In the genomic region with DNA sequence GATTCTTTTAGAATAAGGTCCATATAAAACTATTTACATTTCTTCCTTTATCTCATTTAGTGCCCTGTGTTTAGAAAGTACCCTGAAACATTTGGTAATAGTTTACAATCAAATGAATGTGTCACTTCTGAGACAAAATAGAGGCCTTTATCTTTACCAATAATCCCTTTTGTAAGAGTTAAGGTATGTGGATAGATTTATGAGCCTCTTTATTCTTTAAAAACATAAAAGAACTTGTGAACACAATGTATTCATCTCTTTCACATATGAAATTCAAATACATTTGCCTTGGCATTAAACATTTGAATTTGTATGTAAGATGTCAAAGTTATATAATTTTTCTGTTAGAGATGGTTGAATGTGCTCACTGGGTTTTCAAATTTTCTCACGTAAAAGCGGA, we compare ENCODE assay signal across 29 cellular contexts.
"Had no signal": no experiment of that assay in that cellular context is flagged by ENCODE, and none has a peak within 500 bp of the region (broad histone marks: within the 10 kb centered on the region; RNA-seq: fewer than 3 reads in every experiment).

No MANE protein-coding gene starts in this region.

- H3K9me3 Mint-ChIP-seq: stimulated activated effector memory CD8-positive, alpha-beta T cell treated with anti-CD3 and anti-CD28 coated beads, Interleukin-12 subunit alpha, Interleukin-12 subunit beta, amount 100 ng/mL, for 72 hours; stimulated activated memory B cell treated with anti-CD40 and anti-IgM and Interleukin-4, amounts not matched to agents 10 μg/mL and 1 μg/mL and 100 μg/mL, for 72 hours; stimulated activated naive B cell treated with anti-CD40 and anti-IgM and Interleukin-4, amounts not matched to agents 10 μg/mL and 1 μg/mL and 100 μg/mL, for 72 hours; stimulated activated naive CD8-positive, alpha-beta T cell treated with anti-CD3 and anti-CD28 coated beads, Interleukin-15, amount 100 ng/mL, for 72 hours; stimulated activated naive CD8-positive, alpha-beta T cell treated with anti-CD3 and anti-CD28 coated beads, Interleukin-15, Interleukin-2, amounts not matched to agents 100 ng/mL and 50 ng/mL, for 24 hours; type B pancreatic cell had no signal

- H3K36me3 Mint-ChIP-seq: stimulated activated effector memory CD8-positive, alpha-beta T cell treated with anti-CD3 and anti-CD28 coated beads, Interleukin-12 subunit alpha, Interleukin-12 subunit beta, amount 100 ng/mL, for 72 hours; stimulated activated memory B cell treated with anti-CD40 and anti-IgM and Interleukin-4, amounts not matched to agents 10 μg/mL and 1 μg/mL and 100 μg/mL, for 72 hours; stimulated activated naive B cell treated with anti-CD40 and anti-IgM and Interleukin-4, amounts not matched to agents 10 μg/mL and 1 μg/mL and 100 μg/mL, for 72 hours; type B pancreatic cell had no signal

- ATAC-seq: stimulated activated effector memory CD8-positive, alpha-beta T cell treated with anti-CD3 and anti-CD28 coated beads, Interleukin-12 subunit alpha, Interleukin-12 subunit beta, amount 100 ng/mL, for 72 hours; stimulated activated memory B cell treated with anti-CD40 and anti-IgM and Interleukin-4, amounts not matched to agents 10 μg/mL and 1 μg/mL and 100 μg/mL, for 72 hours; stimulated activated naive B cell treated with anti-CD40 and anti-IgM and Interleukin-4, amounts not matched to agents 10 μg/mL and 1 μg/mL and 100 μg/mL, for 72 hours; stimulated activated naive CD8-positive, alpha-beta T cell treated with anti-CD3 and anti-CD28 coated beads, Interleukin-15, amount 100 ng/mL, for 72 hours; stimulated activated naive CD8-positive, alpha-beta T cell treated with anti-CD3 and anti-CD28 coated beads, Interleukin-15, Interleukin-2, amounts not matched to agents 100 U/mL and 50 U/mL, for 24 hours; upper lobe of right lung had no signal

- H3K27ac ChIP-seq: stomach, suprapubic skin, testis, thoracic aorta, thyroid gland, tibial artery, tibial nerve, transverse colon, upper lobe of left lung, upper lobe of right lung, uterus, vagina had no signal

- H3K27ac Mint-ChIP-seq: stimulated activated effector memory CD8-positive, alpha-beta T cell treated with anti-CD3 and anti-CD28 coated beads, Interleukin-12 subunit alpha, Interleukin-12 subunit beta, amount 100 ng/mL, for 72 hours; stimulated activated memory B cell treated with anti-CD40 and anti-IgM and Interleukin-4, amounts not matched to agents 10 μg/mL and 1 μg/mL and 100 μg/mL, for 72 hours; stimulated activated naive B cell treated with anti-CD40 and anti-IgM and Interleukin-4, amounts not matched to agents 10 μg/mL and 1 μg/mL and 100 μg/mL, for 72 hours; stimulated activated naive CD8-positive, alpha-beta T cell treated with anti-CD3 and anti-CD28 coated beads, Interleukin-15, amount 100 ng/mL, for 72 hours; stimulated activated naive CD8-positive, alpha-beta T cell treated with anti-CD3 and anti-CD28 coated beads, Interleukin-15, Interleukin-2, amounts not matched to agents 100 ng/mL and 50 ng/mL, for 24 hours; type B pancreatic cell had no signal

- DNase-seq: stimulated activated CD4-positive, alpha-beta T cell treated with anti-CD3 and anti-CD28 coated beads, Interleukin-2, amount 100 ng/mL, for 48 hours; stimulated activated CD4-positive, alpha-beta T cell treated with anti-CD3 and anti-CD28 coated beads, Interleukin-4, amount 100 ng/mL, for 1 hour; stimulated activated CD4-positive, alpha-beta T cell treated with anti-CD3 and anti-CD28 coated beads, Interleukin-4, amount 100 ng/mL, for 24 hours; stimulated activated CD4-positive, alpha-beta T cell treated with anti-CD3 and anti-CD28 coated beads, Interleukin-4, amount 100 ng/mL, for 4 hours; stimulated activated CD8-positive, alpha-beta memory T cell treated with anti-CD3 and anti-CD28 coated beads, Interleukin-4, amount 100 ng/mL, for 48 hours; stimulated activated naive B cell treated with anti-CD40 and anti-IgM and Interleukin-4, amounts not matched to agents 10 μg/mL and 1 μg/mL and 100 μg/mL, for 72 hours; stimulated activated naive CD4-positive, alpha-beta T cell; stimulated activated naive CD4-positive, alpha-beta T cell treated with Interleukin-2 at 50 U/mL for 16 hours; stimulated activated naive CD8-positive, alpha-beta T cell treated with anti-CD3 and anti-CD28 coated beads, Interleukin-15, amount 100 ng/mL, for 72 hours; stimulated activated naive CD8-positive, alpha-beta T cell treated with anti-CD3 and anti-CD28 coated beads, Interleukin-15, Interleukin-2, amounts not matched to agents 100 U/mL and 50 U/mL, for 24 hours; stomach; substantia nigra; testis; thyroid gland; tibial artery; transverse colon; trophoblast cell; upper lobe of left lung; upper lobe of right lung; uterus had no signal

- H3K4me1 ChIP-seq: suprapubic skin, testis, thyroid gland, tibial artery, transverse colon, upper lobe of left lung, upper lobe of right lung, uterus, vagina had no signal

- H3K27me3 Mint-ChIP-seq: stimulated activated memory B cell treated with anti-CD40 and anti-IgM and Interleukin-4, amounts not matched to agents 10 μg/mL and 1 μg/mL and 100 μg/mL, for 72 hours; stimulated activated naive B cell treated with anti-CD40 and anti-IgM and Interleukin-4, amounts not matched to agents 10 μg/mL and 1 μg/mL and 100 μg/mL, for 72 hours; stimulated activated naive CD8-positive, alpha-beta T cell treated with anti-CD3 and anti-CD28 coated beads, Interleukin-15, amount 100 ng/mL, for 72 hours; stimulated activated naive CD8-positive, alpha-beta T cell treated with anti-CD3 and anti-CD28 coated beads, Interleukin-15, Interleukin-2, amounts not matched to agents 100 ng/mL and 50 ng/mL, for 24 hours; type B pancreatic cell had no signal

- H3K9me3 ChIP-seq: stomach, suprapubic skin, testis, thoracic aorta, thyroid gland, tibial artery, tibial nerve, transverse colon, upper lobe of left lung, upper lobe of right lung, uterus, vagina had no signal

- H3K27me3 ChIP-seq: stomach, suprapubic skin, testis, thyroid gland, tibial artery, tibial nerve, transverse colon, upper lobe of left lung, upper lobe of right lung, uterus, vagina had no signal

- H3K4me3 Mint-ChIP-seq: stimulated activated effector memory CD8-positive, alpha-beta T cell treated with anti-CD3 and anti-CD28 coated beads, Interleukin-12 subunit alpha, Interleukin-12 subunit beta, amount 100 ng/mL, for 72 hours; stimulated activated memory B cell treated with anti-CD40 and anti-IgM and Interleukin-4, amounts not matched to agents 10 μg/mL and 1 μg/mL and 100 μg/mL, for 72 hours; stimulated activated naive B cell treated with anti-CD40 and anti-IgM and Interleukin-4, amounts not matched to agents 10 μg/mL and 1 μg/mL and 100 μg/mL, for 72 hours; stimulated activated naive CD8-positive, alpha-beta T cell treated with anti-CD3 and anti-CD28 coated beads, Interleukin-15, amount 100 ng/mL, for 72 hours; stimulated activated naive CD8-positive, alpha-beta T cell treated with anti-CD3 and anti-CD28 coated beads, Interleukin-15, Interleukin-2, amounts not matched to agents 100 ng/mL and 50 ng/mL, for 24 hours; type B pancreatic cell had no signal

- H3K36me3 ChIP-seq: stomach, suprapubic skin, thoracic aorta, thyroid gland, tibial artery, tibial nerve, transverse colon, upper lobe of left lung, upper lobe of right lung, uterus, vagina had no signal

- H3K4me3 ChIP-seq: stomach, suprapubic skin, testis, thoracic aorta, thyroid gland, tibial artery, tibial nerve, transverse colon, upper lobe of left lung, upper lobe of right lung, uterus, vagina had no signal

- H3K4me1 Mint-ChIP-seq: stimulated activated effector memory CD8-positive, alpha-beta T cell treated with anti-CD3 and anti-CD28 coated beads, Interleukin-12 subunit alpha, Interleukin-12 subunit beta, amount 100 ng/mL, for 72 hours; stimulated activated memory B cell treated with anti-CD40 and anti-IgM and Interleukin-4, amounts not matched to agents 10 μg/mL and 1 μg/mL and 100 μg/mL, for 72 hours; stimulated activated naive B cell treated with anti-CD40 and anti-IgM and Interleukin-4, amounts not matched to agents 10 μg/mL and 1 μg/mL and 100 μg/mL, for 72 hours; stimulated activated naive CD8-positive, alpha-beta T cell treated with anti-CD3 and anti-CD28 coated beads, Interleukin-15, amount 100 ng/mL, for 72 hours had no signal

- FAIRE-seq: urothelium cell line had no signal
